ENCODE assay signal across 1 cellular context in the genomic region with DNA sequence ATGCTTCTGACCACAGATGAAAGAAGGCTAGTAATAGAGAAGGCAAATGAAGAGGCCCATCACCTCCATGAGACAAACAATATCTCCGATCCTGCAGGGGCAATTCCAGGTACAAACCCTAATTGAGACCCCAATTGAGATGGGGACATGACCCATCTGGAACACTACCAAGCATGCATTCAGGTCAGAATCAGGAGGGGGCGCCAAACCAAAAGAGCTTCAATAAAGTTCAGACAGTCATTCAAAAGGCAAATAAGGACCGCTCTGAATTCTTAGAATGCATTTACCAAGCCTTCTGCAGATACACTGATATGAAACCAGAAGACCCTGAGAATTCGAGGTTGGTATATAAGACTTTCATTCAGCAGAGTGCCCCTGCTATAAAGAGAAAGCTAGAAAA.
TF ChIP-seq lines count a peak whose summit lies in the region.

No MANE protein-coding gene starts in this region.

TF ChIP-seq in GM23338, 12 proteins besides CTCF, POLR2A, EP300 and RAD21 (continued from another document):
- TF ChIP-seq, protein P1, sequence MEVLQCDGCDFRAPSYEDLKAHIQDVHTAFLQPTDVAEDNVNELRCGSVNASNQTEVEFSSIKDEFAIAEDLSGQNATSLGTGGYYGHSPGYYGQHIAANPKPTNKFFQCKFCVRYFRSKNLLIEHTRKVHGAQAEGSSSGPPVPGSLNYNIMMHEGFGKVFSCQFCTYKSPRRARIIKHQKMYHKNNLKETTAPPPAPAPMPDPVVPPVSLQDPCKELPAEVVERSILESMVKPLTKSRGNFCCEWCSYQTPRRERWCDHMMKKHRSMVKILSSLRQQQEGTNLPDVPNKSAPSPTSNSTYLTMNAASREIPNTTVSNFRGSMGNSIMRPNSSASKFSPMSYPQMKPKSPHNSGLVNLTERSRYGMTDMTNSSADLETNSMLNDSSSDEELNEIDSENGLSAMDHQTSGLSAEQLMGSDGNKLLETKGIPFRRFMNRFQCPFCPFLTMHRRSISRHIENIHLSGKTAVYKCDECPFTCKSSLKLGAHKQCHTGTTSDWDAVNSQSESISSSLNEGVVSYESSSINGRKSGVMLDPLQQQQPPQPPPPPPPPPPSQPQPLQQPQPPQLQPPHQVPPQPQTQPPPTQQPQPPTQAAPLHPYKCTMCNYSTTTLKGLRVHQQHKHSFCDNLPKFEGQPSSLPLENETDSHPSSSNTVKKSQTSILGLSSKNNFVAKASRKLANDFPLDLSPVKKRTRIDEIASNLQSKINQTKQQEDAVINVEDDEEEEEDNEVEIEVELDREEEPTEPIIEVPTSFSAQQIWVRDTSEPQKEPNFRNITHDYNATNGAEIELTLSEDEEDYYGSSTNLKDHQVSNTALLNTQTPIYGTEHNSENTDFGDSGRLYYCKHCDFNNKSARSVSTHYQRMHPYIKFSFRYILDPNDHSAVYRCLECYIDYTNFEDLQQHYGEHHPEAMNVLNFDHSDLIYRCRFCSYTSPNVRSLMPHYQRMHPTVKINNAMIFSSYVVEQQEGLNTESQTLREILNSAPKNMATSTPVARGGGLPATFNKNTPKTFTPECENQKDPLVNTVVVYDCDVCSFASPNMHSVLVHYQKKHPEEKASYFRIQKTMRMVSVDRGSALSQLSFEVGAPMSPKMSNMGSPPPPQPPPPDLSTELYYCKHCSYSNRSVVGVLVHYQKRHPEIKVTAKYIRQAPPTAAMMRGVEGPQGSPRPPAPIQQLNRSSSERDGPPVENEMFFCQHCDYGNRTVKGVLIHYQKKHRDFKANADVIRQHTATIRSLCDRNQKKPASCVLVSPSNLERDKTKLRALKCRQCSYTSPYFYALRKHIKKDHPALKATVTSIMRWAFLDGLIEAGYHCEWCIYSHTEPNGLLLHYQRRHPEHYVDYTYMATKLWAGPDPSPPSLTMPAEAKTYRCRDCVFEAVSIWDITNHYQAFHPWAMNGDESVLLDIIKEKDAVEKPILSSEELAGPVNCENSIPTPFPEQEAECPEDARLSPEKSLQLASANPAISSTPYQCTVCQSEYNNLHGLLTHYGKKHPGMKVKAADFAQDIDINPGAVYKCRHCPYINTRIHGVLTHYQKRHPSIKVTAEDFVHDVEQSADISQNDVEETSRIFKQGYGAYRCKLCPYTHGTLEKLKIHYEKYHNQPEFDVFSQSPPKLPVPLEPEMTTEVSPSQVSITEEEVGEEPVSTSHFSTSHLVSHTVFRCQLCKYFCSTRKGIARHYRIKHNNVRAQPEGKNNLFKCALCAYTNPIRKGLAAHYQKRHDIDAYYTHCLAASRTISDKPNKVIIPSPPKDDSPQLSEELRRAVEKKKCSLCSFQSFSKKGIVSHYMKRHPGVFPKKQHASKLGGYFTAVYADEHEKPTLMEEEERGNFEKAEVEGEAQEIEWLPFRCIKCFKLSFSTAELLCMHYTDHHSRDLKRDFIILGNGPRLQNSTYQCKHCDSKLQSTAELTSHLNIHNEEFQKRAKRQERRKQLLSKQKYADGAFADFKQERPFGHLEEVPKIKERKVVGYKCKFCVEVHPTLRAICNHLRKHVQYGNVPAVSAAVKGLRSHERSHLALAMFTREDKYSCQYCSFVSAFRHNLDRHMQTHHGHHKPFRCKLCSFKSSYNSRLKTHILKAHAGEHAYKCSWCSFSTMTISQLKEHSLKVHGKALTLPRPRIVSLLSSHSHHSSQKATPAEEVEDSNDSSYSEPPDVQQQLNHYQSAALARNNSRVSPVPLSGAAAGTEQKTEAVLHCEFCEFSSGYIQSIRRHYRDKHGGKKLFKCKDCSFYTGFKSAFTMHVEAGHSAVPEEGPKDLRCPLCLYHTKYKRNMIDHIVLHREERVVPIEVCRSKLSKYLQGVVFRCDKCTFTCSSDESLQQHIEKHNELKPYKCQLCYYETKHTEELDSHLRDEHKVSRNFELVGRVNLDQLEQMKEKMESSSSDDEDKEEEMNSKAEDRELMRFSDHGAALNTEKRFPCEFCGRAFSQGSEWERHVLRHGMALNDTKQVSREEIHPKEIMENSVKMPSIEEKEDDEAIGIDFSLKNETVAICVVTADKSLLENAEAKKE (CRISPR knock-in tag; IDR thresholded peaks at IDR 0.05) = no peak
- TF ChIP-seq CREB1 (CRISPR knock-in tag; IDR thresholded peaks at IDR 0.05; ENCODE audit: low read depth) (no peak), JUNB (IDR thresholded peaks at IDR 0.05; ENCODE audit: unreplicated experiment) (no peak), NANOG (IDR thresholded peaks at IDR 0.05; ENCODE audit: borderline replicate concordance) (no peak), ZNF114 (CRISPR knock-in tag; IDR thresholded peaks at IDR 0.05) (no peak), STAT1 (IDR thresholded peaks at IDR 0.05; ENCODE audit: unreplicated experiment) (no peak), EZH2 (IDR thresholded peaks at IDR 0.05; ENCODE audit: low read depth, unreplicated experiment) (no peak), POLR2AphosphoS5 (IDR thresholded peaks at IDR 0.05; ENCODE audit: low read depth) (no peak), EZH2phosphoT487 (IDR thresholded peaks at IDR 0.05; ENCODE audit: unreplicated experiment) (no peak)
- TF ChIP-seq, protein P2, sequence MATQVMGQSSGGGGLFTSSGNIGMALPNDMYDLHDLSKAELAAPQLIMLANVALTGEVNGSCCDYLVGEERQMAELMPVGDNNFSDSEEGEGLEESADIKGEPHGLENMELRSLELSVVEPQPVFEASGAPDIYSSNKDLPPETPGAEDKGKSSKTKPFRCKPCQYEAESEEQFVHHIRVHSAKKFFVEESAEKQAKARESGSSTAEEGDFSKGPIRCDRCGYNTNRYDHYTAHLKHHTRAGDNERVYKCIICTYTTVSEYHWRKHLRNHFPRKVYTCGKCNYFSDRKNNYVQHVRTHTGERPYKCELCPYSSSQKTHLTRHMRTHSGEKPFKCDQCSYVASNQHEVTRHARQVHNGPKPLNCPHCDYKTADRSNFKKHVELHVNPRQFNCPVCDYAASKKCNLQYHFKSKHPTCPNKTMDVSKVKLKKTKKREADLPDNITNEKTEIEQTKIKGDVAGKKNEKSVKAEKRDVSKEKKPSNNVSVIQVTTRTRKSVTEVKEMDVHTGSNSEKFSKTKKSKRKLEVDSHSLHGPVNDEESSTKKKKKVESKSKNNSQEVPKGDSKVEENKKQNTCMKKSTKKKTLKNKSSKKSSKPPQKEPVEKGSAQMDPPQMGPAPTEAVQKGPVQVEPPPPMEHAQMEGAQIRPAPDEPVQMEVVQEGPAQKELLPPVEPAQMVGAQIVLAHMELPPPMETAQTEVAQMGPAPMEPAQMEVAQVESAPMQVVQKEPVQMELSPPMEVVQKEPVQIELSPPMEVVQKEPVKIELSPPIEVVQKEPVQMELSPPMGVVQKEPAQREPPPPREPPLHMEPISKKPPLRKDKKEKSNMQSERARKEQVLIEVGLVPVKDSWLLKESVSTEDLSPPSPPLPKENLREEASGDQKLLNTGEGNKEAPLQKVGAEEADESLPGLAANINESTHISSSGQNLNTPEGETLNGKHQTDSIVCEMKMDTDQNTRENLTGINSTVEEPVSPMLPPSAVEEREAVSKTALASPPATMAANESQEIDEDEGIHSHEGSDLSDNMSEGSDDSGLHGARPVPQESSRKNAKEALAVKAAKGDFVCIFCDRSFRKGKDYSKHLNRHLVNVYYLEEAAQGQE (IDR thresholded peaks at IDR 0.05; ENCODE audit: unreplicated experiment) = no peak
- TF ChIP-seq, protein P3, sequence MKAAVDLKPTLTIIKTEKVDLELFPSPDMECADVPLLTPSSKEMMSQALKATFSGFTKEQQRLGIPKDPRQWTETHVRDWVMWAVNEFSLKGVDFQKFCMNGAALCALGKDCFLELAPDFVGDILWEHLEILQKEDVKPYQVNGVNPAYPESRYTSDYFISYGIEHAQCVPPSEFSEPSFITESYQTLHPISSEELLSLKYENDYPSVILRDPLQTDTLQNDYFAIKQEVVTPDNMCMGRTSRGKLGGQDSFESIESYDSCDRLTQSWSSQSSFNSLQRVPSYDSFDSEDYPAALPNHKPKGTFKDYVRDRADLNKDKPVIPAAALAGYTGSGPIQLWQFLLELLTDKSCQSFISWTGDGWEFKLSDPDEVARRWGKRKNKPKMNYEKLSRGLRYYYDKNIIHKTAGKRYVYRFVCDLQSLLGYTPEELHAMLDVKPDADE (IDR thresholded peaks at IDR 0.05) = no peak
